1 cellular context compared by ENCODE assay signal in the genomic region with DNA sequence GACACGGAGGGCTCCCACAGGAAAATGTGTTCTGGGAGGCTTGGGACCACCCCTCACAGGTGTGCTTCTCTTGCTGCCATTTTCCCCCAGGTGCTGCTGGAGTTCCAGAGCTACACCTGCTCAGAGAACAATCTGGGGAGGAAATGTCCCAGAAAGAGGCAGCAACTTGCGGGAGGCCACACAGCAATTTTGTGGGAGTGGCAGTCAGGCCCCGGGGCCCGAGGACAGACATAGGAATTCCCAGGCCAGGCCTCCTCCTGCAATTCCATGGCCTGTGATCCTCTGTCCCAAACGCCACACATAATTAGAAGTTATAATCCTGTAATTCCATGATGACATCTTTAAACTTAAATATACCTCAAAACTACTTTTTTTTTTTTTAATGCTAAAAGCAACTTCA.
TF ChIP-seq lines count a peak whose summit lies in the region.

No MANE protein-coding gene starts in this region.

TF ChIP-seq in K562, 482 proteins besides CTCF, POLR2A, EP300 and RAD21:
- TF ChIP-seq DIDO1 (tag; IDR thresholded peaks at IDR 0.05; ENCODE audit: low read depth) (no peak), MYNN (IDR thresholded peaks at IDR 0.05) (no peak), MYNN (CRISPR knock-in tag; IDR thresholded peaks at IDR 0.05) (no peak), ZKSCAN8 (CRISPR knock-in tag; IDR thresholded peaks at IDR 0.05) (no peak), TGIF2 (CRISPR knock-in tag; IDR thresholded peaks at IDR 0.05) (no peak), SREBF2 (CRISPR knock-in tag; IDR thresholded peaks at IDR 0.05) (no peak), HMGN3 (IDR thresholded peaks at IDR 0.05; ENCODE audit: borderline replicate concordance, extremely low read depth, insufficient read length, low read depth, low read length) (no peak), NCOA4 (IDR thresholded peaks at IDR 0.05; ENCODE audit: partially characterized antibody) (no peak), ZNF583 (CRISPR knock-in tag; IDR thresholded peaks at IDR 0.05) (no peak), ZNF134 (CRISPR knock-in tag; conservative IDR thresholded peaks at IDR 0.05) (no peak), ZNF695 (CRISPR knock-in tag; IDR thresholded peaks at IDR 0.05) (no peak), HDAC6 (IDR thresholded peaks at IDR 0.05; ENCODE audit: low read depth, low read length) (no peak)
- TF ChIP-seq, protein P1, sequence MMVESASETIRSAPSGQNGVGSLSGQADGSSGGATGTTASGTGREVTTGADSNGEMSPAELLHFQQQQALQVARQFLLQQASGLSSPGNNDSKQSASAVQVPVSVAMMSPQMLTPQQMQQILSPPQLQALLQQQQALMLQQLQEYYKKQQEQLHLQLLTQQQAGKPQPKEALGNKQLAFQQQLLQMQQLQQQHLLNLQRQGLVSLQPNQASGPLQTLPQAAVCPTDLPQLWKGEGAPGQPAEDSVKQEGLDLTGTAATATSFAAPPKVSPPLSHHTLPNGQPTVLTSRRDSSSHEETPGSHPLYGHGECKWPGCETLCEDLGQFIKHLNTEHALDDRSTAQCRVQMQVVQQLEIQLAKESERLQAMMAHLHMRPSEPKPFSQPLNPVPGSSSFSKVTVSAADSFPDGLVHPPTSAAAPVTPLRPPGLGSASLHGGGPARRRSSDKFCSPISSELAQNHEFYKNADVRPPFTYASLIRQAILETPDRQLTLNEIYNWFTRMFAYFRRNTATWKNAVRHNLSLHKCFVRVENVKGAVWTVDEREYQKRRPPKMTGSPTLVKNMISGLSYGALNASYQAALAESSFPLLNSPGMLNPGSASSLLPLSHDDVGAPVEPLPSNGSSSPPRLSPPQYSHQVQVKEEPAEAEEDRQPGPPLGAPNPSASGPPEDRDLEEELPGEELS (CRISPR knock-in tag; IDR thresholded peaks at IDR 0.05; ENCODE audit: borderline replicate concordance) = no peak
- TF ChIP-seq, protein P2, sequence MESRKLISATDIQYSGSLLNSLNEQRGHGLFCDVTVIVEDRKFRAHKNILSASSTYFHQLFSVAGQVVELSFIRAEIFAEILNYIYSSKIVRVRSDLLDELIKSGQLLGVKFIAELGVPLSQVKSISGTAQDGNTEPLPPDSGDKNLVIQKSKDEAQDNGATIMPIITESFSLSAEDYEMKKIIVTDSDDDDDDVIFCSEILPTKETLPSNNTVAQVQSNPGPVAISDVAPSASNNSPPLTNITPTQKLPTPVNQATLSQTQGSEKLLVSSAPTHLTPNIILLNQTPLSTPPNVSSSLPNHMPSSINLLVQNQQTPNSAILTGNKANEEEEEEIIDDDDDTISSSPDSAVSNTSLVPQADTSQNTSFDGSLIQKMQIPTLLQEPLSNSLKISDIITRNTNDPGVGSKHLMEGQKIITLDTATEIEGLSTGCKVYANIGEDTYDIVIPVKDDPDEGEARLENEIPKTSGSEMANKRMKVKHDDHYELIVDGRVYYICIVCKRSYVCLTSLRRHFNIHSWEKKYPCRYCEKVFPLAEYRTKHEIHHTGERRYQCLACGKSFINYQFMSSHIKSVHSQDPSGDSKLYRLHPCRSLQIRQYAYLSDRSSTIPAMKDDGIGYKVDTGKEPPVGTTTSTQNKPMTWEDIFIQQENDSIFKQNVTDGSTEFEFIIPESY (CRISPR knock-in tag; IDR thresholded peaks at IDR 0.05) = no peak
